7 cellular contexts compared by ENCODE assay signal in genomic region chr1:43227138-43227836, GRCh38. TPM values are rescaled to one million over a fixed set of nuclear protein-coding genes. Genes with fewer than 3 reads are reported as not detected.
DNase-seq lines count a peak whose midpoint lies in the region; ATAC-seq, FAIRE-seq and TF ChIP-seq lines count a peak whose summit lies in the region.

No MANE protein-coding gene starts in this region.

- H3K9me3 Mint-ChIP-seq in activated naive CD8-positive, alpha-beta T cell treated with anti-CD3 and anti-CD28 coated beads for 36 hours = no peaks in the 10 kb centered on the region

- TF ChIP-seq CTCF in SU-DHL-6 (IDR thresholded peaks at IDR 0.05; ENCODE audit: insufficient read depth, low read length, poor library complexity, severe bottlenecking) = peak; percentile 82
- TF ChIP-seq CTCF in psoas muscle (IDR thresholded peaks at IDR 0.05) = peak; percentile 96

- intact Hi-C loops in cardiac septum (cut with DNase I) = loop anchor here (2.0 to 5.0 kb wide), 2 partner anchors 155 to 188 kb away; no protein-coding TSS in a partner anchor
- intact Hi-C loops in psoas muscle (cut with DNase I) = loop anchor here (5.0 to 10.0 kb wide), 4 partner anchors 140 to 190 kb away; partner anchors contain the start of genes ELOVL1 (in 1 of the 2), MED8 (in 1 of the 2) and SZT2 (in 1 of the 2)

- no peaks in the 10 kb centered on the region for H3K4me1 Mint-ChIP-seq in activated naive CD8-positive, alpha-beta T cell treated with anti-CD3 and anti-CD28 coated beads for 36 hours

- no peaks in the 10 kb centered on the region for H3K4me1 ChIP-seq in psoas muscle

- WGBS in psoas muscle, 3 donors = 17 to 20% (median 19%) methylated on average over 12 of the region's 12 CpGs

- H2AFZ ChIP-seq in SU-DHL-6 (ENCODE audit: low read depth, low read length, severe bottlenecking) = no peak overlapping the region

- H3K36me3 Mint-ChIP-seq in activated naive CD8-positive, alpha-beta T cell treated with anti-CD3 and anti-CD28 coated beads for 36 hours = no peaks in the 10 kb centered on the region

- no peak overlapping the region for H3K4me2 ChIP-seq in SU-DHL-6 (ENCODE audit: low read depth, low read length, poor library complexity, severe bottlenecking)

- no peak overlapping the region for H3K4me3 Mint-ChIP-seq in activated naive CD8-positive, alpha-beta T cell treated with anti-CD3 and anti-CD28 coated beads for 36 hours

- no peaks in the 10 kb centered on the region for H4K20me1 ChIP-seq in SU-DHL-6 (ENCODE audit: low read depth, low read length)

- H3K9ac ChIP-seq in SU-DHL-6 (ENCODE audit: low read length) = no peak overlapping the region

- no peaks in the 10 kb centered on the region for H3K27me3 Mint-ChIP-seq in activated naive CD8-positive, alpha-beta T cell treated with anti-CD3 and anti-CD28 coated beads for 36 hours

- no peaks in the 10 kb centered on the region for H3F3A ChIP-seq in SU-DHL-6 (ENCODE audit: insufficient read depth)

- ATAC-seq in psoas muscle (peak; percentile 83 to 95 (median 88)), GM18498 (IDR thresholded peaks at IDR 0.05; ENCODE audit: unreplicated experiment) (no peak)

- H3K36me3 ChIP-seq in SU-DHL-6 (ENCODE audit: low read length) = no peaks in the 10 kb centered on the region
- H3K36me3 ChIP-seq in psoas muscle (ENCODE audit: insufficient read depth in 1 of 2, low read depth in 1 of 2) = no peaks in the 10 kb centered on the region

- peak; percentile 96 for FAIRE-seq in GM12892 (lab: Jason Lieb, UNC)

- H3K9me3 ChIP-seq in SU-DHL-6 (ENCODE audit: insufficient read depth, low read length) = no peaks in the 10 kb centered on the region
- H3K9me3 ChIP-seq in psoas muscle = no peaks in the 10 kb centered on the region

- no peaks in the 10 kb centered on the region for H3K79me2 ChIP-seq in SU-DHL-6 (ENCODE audit: insufficient read depth, low read length)

- TF ChIP-seq POLR2A in GM12892 (IDR thresholded peaks at IDR 0.05; ENCODE audit: low read depth, low read length) = no peak

- H3K27ac Mint-ChIP-seq in activated naive CD8-positive, alpha-beta T cell treated with anti-CD3 and anti-CD28 coated beads for 36 hours = no peak overlapping the region

- H3K27ac ChIP-seq in SU-DHL-6 (ENCODE audit: low read depth, low read length) (no peak overlapping the region), psoas muscle (no peak overlapping the region)

- no peak overlapping the region for H3K4me3 ChIP-seq in SU-DHL-6 (ENCODE audit: insufficient read depth, low read length, poor library complexity, severe bottlenecking)
- H3K4me3 ChIP-seq in psoas muscle = no peak overlapping the region

- no peaks in the 10 kb centered on the region for H3K9me2 ChIP-seq in SU-DHL-6 (replicated peaks; ENCODE audit: insufficient read depth, low read length)

- H3K27me3 ChIP-seq in SU-DHL-6 (ENCODE audit: low read length) = no peaks in the 10 kb centered on the region
- no peaks in the 10 kb centered on the region for H3K27me3 ChIP-seq in psoas muscle (ENCODE audit: insufficient read depth in 3 of 3, low read length in 2 of 3)

- DNase-seq in GM12892 (ENCODE audit: insufficient read length) (peak; percentile 58), NCI-H1048 (lab: John Stamatoyannopoulos, UW) (peak; percentile 60), cardiac septum (ENCODE audit: low spot score) (peak; percentile 86), psoas muscle (peak; percentile 79 to 88)
- peak; percentile 76 for DNase-seq in activated naive CD8-positive, alpha-beta T cell treated with anti-CD3 and anti-CD28 coated beads for 36 hours

RNA-seq across cellular contexts. Expression of gene TMEM125, which starts 42.5 kb away (rescaled TPM):
- polyA plus RNA-seq in GM12892 (2012; ENCODE audit: missing spikeins) = not detected
- total RNA-seq in activated naive CD8-positive, alpha-beta T cell treated with anti-CD3 and anti-CD28 coated beads for 36 hours = under 1 TPM in 1 of 2 experiments, not detected in 1; 0.30 TPM
- total RNA-seq in cardiac septum (not detected), psoas muscle (not detected)
- not detected for polyA plus RNA-seq in psoas muscle

RNA-seq across cellular contexts. Expression of gene CFAP57, which starts 55.2 kb away (rescaled TPM):
- 13.9 TPM for polyA plus RNA-seq in GM12892 (2012; ENCODE audit: missing spikeins)
- total RNA-seq in activated naive CD8-positive, alpha-beta T cell treated with anti-CD3 and anti-CD28 coated beads for 36 hours = under 1 TPM; 0.32 to 0.35 TPM
- total RNA-seq in cardiac septum (0.13 TPM), psoas muscle (under 1 TPM in 2 of 4 donors, not detected in 2; 0.08 to 0.15 TPM)
- polyA plus RNA-seq in psoas muscle = under 1 TPM in 2 of 3 donors, not detected in 1; 0.04 to 0.26 TPM

RNA-seq across cellular contexts. Expression of gene EBNA1BP2, which starts 55.2 kb away (rescaled TPM):
- 137 TPM for polyA plus RNA-seq in GM12892 (2012; ENCODE audit: missing spikeins)
- total RNA-seq in activated naive CD8-positive, alpha-beta T cell treated with anti-CD3 and anti-CD28 coated beads for 36 hours = 100 to 1,000 TPM; 164 to 167 TPM
- total RNA-seq in cardiac septum (26.7 TPM), psoas muscle (10 to 100 TPM; 20.1 to 46.2 (median 44.5) TPM)
- polyA plus RNA-seq in psoas muscle = 100 to 1,000 TPM in 2 of 3 donors, 10 to 100 TPM in 1; 74.2 to 153 (median 141) TPM

RNA-seq across cellular contexts. Expression of gene C1orf210, which starts 58.1 kb away (rescaled TPM):
- not detected for polyA plus RNA-seq in GM12892 (2012; ENCODE audit: missing spikeins)
- total RNA-seq in activated naive CD8-positive, alpha-beta T cell treated with anti-CD3 and anti-CD28 coated beads for 36 hours = not detected
- not detected for total RNA-seq in cardiac septum
- total RNA-seq in psoas muscle = not detected
- polyA plus RNA-seq in psoas muscle = under 1 TPM in 1 of 3 donors, not detected in 2; 0.12 TPM
